In the genomic region with DNA sequence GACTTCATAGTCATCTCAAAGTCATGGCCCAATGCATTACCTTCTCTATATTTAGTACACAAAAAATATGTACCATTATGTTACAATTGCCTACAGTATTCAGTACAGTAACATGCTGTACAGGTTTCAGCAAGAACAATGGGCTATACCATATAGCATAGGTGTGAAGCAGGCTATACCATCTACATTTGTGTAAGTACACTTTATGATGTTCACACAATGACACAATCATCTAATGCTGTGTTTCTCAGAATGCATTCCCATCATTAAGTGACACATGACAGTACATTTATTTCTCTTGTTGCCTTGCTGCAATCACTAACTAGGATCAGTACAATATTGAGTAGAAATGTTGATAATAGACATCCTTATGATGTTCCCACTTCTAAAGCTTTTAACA, we compare ENCODE assay signal across 20 cellular contexts. TPM values are rescaled to one million over a fixed set of nuclear protein-coding genes. Genes with fewer than 3 reads are reported as not detected.
A peak's percentile ranks its signal among the peaks of the same experiment; 100 is the strongest.
DNase-seq lines count a peak whose midpoint lies in the region; ATAC-seq, FAIRE-seq and TF ChIP-seq lines count a peak whose summit lies in the region.
"Had no signal": no experiment of that assay in that cellular context is flagged by ENCODE, and none has a peak within 500 bp of the region (broad histone marks: within the 10 kb centered on the region; RNA-seq: fewer than 3 reads in every experiment).

No MANE protein-coding gene starts in this region.

- no peak overlapping the region for H3K4me3 ChIP-seq in dorsolateral prefrontal cortex
- H3K4me3 ChIP-seq: A549; BLaER1 treated with 17β-estradiol and CSF1 and Interleukin-3, amounts not matched to agents 10 nM and 100 nM had no signal

- no peaks in the 10 kb centered on the region for H3K27me3 ChIP-seq in foreskin keratinocyte
- H3K27me3 ChIP-seq in dorsolateral prefrontal cortex, result peaks cover 0 to 4% (median 0%) of the 10 kb centered on the region in 45 donors
- H3K27me3 ChIP-seq: BLaER1 treated with 17β-estradiol and CSF1 and Interleukin-3, amounts not matched to agents 10 nM and 100 nM had no signal

- ATAC-seq in foreskin keratinocyte, result peak; percentile 9
- ATAC-seq: A549; CD8-positive, alpha-beta T cell had no signal

- FAIRE-seq in urothelium cell line (lab: Jason Lieb, UNC) (peak; percentile 40), GM12891 (lab: Jason Lieb, UNC) (no peak)
- FAIRE-seq: A549, G401.6, GM12892, GM18507 had no signal

- DNase-seq in DMS53 (lab: John Stamatoyannopoulos, UW), result peak; percentile 30
- DNase-seq in DMS53 treated with DMSO at 0.1 percent for 48 hours (lab: John Stamatoyannopoulos, UW; ENCODE audit: unreplicated experiment), result no peak
- no peak for DNase-seq in foreskin keratinocyte
- no peak for DNase-seq in urothelium cell line (ENCODE audit: low spot score)
- no peak for DNase-seq in GM12891 (ENCODE audit: insufficient read length, low spot score)
- DNase-seq in dorsolateral prefrontal cortex, result no peak
- DNase-seq: AML-193; Caco-2; Calu3; CD4-positive, alpha-beta T cell; CD8-positive, alpha-beta T cell; DMS79 treated with DMSO at 0.1 percent for 48 hours; GF-D8 had no signal

- TF ChIP-seq CTCF in foreskin keratinocyte (conservative IDR thresholded peaks at IDR 0.05) (no peak), dorsolateral prefrontal cortex (IDR thresholded peaks at IDR 0.05 in 54 of 56, conservative IDR thresholded peaks at IDR 0.05 in 2 of 56; ENCODE audit: low read depth in 1 of 56, partially characterized antibody in 56 of 56) (no peak)

- TF ChIP-seq POLR2A in GM12891 (IDR thresholded peaks at IDR 0.05; ENCODE audit: low read depth, low read length), result no peak

- H3K27ac ChIP-seq in foreskin keratinocyte, result no peak overlapping the region
- H3K27ac ChIP-seq in dorsolateral prefrontal cortex, result no peak overlapping the region
- H3K27ac ChIP-seq: 22Rv1; A549; BLaER1 treated with 17β-estradiol and CSF1 and Interleukin-3, amounts not matched to agents 10 nM and 100 nM; C4-2B had no signal

- no peaks in the 10 kb centered on the region for H3K4me1 ChIP-seq in foreskin keratinocyte
- H3K4me1 ChIP-seq: A549; BLaER1 treated with 17β-estradiol and CSF1 and Interleukin-3, amounts not matched to agents 10 nM and 100 nM; Caco-2 had no signal

- intact Hi-C loops in dorsolateral prefrontal cortex (cut with DNase I), result no loop called here

TF ChIP-seq in GM12891, 5 proteins besides CTCF, POLR2A, EP300 and RAD21:
- TF ChIP-seq PAX5 (IDR thresholded peaks at IDR 0.05; ENCODE audit: insufficient read depth, low read length, severe bottlenecking) (no peak), TAF1 (IDR thresholded peaks at IDR 0.05; ENCODE audit: low read depth, low read length) (no peak), POU2F2 (IDR thresholded peaks at IDR 0.05; ENCODE audit: low read depth, low read length) (no peak), SPI1 (IDR thresholded peaks at IDR 0.05; ENCODE audit: low read depth, low read length) (no peak), POLR2AphosphoS5 (IDR thresholded peaks at IDR 0.05; ENCODE audit: low read depth, low read length) (no peak)

RNA-seq across cellular contexts. Expression of a gene that starts 46.5 kb away (rescaled TPM):
- total RNA-seq in foreskin keratinocyte, result 15.1 and 16.8 TPM in 2 replicates
- polyA plus RNA-seq in foreskin keratinocyte, result 3.2 and 4.0 TPM in 2 replicates
- polyA plus RNA-seq in GM12891 (2012; ENCODE audit: low read depth, missing spikeins), result not detected
- total RNA-seq in dorsolateral prefrontal cortex, result 100 to 1,000 TPM in 40 of 120 experiments, 10 to 100 TPM in 80; 63.0 to 203 (median 91.8) TPM
